1 cellular context compared by ENCODE assay signal in the genomic region with DNA sequence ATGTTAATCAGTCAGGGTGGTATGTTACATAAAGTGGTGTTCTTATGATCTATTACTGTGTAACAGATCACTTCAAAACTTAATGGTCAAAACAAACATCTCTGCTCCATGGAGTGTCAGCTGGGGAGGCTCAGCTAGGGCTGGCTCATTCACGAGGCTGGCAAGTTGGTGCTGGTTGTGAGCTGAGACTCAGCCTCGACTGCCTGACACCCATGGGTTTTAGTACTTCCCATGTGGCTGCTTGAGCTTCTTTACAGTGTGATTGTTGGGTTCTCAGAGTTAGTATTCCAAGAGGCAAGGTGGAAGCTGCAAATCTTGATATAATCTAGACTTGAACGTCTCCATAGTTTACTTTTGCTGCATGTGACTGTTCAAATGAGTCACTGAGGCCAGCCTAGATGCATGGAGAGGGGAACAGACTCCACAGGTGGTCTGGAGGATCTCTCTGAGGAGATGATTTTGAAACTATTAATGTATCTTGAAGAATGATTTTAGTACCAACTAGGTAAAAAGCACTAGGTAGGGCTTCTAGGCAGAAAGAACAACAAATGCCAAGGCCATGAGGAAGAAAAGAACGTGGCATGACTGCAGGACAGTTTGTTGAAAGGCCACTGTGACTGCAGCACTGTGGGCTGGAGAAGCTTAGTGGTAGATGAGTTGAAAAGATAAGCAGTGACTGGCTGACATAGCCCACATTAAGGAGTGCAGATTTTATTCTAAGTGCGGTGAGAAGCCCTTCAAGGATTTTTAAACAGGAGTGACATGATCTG.
TF ChIP-seq lines count a peak whose summit lies in the region.

No MANE protein-coding gene starts in this region.

TF ChIP-seq in K562, 482 proteins besides CTCF, POLR2A, EP300 and RAD21 (continued from another document and continues in another):
- TF ChIP-seq HDAC1 (IDR thresholded peaks at IDR 0.05) (peak in 1 of 2 experiments; percentile 28; a peak in 1 of 4 replicates), FUS (optimal IDR thresholded peaks at IDR 0.05; ENCODE audit: low read depth, low read length) (no peak), ATF7 (IDR thresholded peaks at IDR 0.05) (no peak), ZNF57 (CRISPR knock-in tag; IDR thresholded peaks at IDR 0.05) (no peak), CREM (IDR thresholded peaks at IDR 0.05; ENCODE audit: low read depth) (no peak), NONO (IDR thresholded peaks at IDR 0.05; ENCODE audit: low read depth in 2 of 2, low read length in 1 of 2) (no peak), ZBTB7A (IDR thresholded peaks at IDR 0.05; ENCODE audit: borderline replicate concordance, control insufficient read depth, low read depth, low read length) (no peak), FOS (IDR thresholded peaks at IDR 0.05; ENCODE audit: extremely low read depth, insufficient read length) (peak; percentile 18), RFX7 (CRISPR knock-in tag; IDR thresholded peaks at IDR 0.05) (no peak), L3MBTL2 (IDR thresholded peaks at IDR 0.05) (peak; percentile 98), ADNP (tag; IDR thresholded peaks at IDR 0.05) (no peak), ZNF76 (CRISPR knock-in tag; IDR thresholded peaks at IDR 0.05; ENCODE audit: borderline replicate concordance) (no peak), ZSCAN29 (IDR thresholded peaks at IDR 0.05) (no peak), KLF16 (IDR thresholded peaks at IDR 0.05) (no peak), KLF13 (tag; IDR thresholded peaks at IDR 0.05; ENCODE audit: borderline replicate concordance, low read depth) (no peak), SMARCE1 (IDR thresholded peaks at IDR 0.05) (peak; percentile 71; the same call in 1 of the 2 replicates), ZBTB1 (CRISPR knock-in tag; IDR thresholded peaks at IDR 0.05; ENCODE audit: borderline replicate concordance, low read depth) (no peak), POLR2H (tag; IDR thresholded peaks at IDR 0.05; ENCODE audit: low read depth) (no peak), ZNF695 (CRISPR knock-in tag; IDR thresholded peaks at IDR 0.05) (no peak), ZFP36 (IDR thresholded peaks at IDR 0.05; ENCODE audit: low read depth, low read length, partially characterized antibody) (no peak), TFAM (CRISPR knock-in tag; conservative IDR thresholded peaks at IDR 0.05) (no peak), NR2C1 (IDR thresholded peaks at IDR 0.05) (no peak), NR2C1 (tag; IDR thresholded peaks at IDR 0.05) (no peak), TCFL5 (CRISPR knock-in tag; conservative IDR thresholded peaks at IDR 0.05) (no peak), NFE2 (IDR thresholded peaks at IDR 0.05; ENCODE audit: low read depth) (no peak), BMI1 (IDR thresholded peaks at IDR 0.05; ENCODE audit: low read length) (no peak), PRPF4 (IDR thresholded peaks at IDR 0.05; ENCODE audit: insufficient read depth, low read depth, low read length, poor library complexity, severe bottlenecking) (no peak), JUN (IDR thresholded peaks at IDR 0.05; ENCODE audit: borderline replicate concordance, low read depth, low read length) (peak; percentile 60), JUN (CRISPR knock-in tag; IDR thresholded peaks at IDR 0.05; ENCODE audit: borderline replicate concordance) (no peak)
- TF ChIP-seq, protein P1, sequence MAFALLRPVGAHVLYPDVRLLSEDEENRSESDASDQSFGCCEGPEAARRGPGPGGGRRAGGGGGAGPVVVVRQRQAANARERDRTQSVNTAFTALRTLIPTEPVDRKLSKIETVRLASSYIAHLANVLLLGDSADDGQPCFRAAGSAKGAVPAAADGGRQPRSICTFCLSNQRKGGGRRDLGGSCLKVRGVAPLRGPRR (CRISPR knock-in tag; IDR thresholded peaks at IDR 0.05) = no peak
- TF ChIP-seq, protein P2, sequence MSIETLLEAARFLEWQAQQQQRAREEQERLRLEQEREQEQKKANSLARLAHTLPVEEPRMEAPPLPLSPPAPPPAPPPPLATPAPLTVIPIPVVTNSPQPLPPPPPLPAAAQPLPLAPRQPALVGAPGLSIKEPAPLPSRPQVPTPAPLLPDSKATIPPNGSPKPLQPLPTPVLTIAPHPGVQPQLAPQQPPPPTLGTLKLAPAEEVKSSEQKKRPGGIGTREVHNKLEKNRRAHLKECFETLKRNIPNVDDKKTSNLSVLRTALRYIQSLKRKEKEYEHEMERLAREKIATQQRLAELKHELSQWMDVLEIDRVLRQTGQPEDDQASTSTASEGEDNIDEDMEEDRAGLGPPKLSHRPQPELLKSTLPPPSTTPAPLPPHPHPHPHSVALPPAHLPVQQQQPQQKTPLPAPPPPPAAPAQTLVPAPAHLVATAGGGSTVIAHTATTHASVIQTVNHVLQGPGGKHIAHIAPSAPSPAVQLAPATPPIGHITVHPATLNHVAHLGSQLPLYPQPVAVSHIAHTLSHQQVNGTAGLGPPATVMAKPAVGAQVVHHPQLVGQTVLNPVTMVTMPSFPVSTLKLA (conservative IDR thresholded peaks at IDR 0.05) = 0 out of 4 replicates have a peak, but pooled peaks of 1 of the 2 experiments have one; percentile 16
- TF ChIP-seq, protein P3, sequence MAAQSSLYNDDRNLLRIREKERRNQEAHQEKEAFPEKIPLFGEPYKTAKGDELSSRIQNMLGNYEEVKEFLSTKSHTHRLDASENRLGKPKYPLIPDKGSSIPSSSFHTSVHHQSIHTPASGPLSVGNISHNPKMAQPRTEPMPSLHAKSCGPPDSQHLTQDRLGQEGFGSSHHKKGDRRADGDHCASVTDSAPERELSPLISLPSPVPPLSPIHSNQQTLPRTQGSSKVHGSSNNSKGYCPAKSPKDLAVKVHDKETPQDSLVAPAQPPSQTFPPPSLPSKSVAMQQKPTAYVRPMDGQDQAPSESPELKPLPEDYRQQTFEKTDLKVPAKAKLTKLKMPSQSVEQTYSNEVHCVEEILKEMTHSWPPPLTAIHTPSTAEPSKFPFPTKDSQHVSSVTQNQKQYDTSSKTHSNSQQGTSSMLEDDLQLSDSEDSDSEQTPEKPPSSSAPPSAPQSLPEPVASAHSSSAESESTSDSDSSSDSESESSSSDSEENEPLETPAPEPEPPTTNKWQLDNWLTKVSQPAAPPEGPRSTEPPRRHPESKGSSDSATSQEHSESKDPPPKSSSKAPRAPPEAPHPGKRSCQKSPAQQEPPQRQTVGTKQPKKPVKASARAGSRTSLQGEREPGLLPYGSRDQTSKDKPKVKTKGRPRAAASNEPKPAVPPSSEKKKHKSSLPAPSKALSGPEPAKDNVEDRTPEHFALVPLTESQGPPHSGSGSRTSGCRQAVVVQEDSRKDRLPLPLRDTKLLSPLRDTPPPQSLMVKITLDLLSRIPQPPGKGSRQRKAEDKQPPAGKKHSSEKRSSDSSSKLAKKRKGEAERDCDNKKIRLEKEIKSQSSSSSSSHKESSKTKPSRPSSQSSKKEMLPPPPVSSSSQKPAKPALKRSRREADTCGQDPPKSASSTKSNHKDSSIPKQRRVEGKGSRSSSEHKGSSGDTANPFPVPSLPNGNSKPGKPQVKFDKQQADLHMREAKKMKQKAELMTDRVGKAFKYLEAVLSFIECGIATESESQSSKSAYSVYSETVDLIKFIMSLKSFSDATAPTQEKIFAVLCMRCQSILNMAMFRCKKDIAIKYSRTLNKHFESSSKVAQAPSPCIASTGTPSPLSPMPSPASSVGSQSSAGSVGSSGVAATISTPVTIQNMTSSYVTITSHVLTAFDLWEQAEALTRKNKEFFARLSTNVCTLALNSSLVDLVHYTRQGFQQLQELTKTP (IDR thresholded peaks at IDR 0.05; ENCODE audit: low read depth in 1 of 2, partially characterized antibody in 2 of 2) = no peak
- TF ChIP-seq, protein P4, sequence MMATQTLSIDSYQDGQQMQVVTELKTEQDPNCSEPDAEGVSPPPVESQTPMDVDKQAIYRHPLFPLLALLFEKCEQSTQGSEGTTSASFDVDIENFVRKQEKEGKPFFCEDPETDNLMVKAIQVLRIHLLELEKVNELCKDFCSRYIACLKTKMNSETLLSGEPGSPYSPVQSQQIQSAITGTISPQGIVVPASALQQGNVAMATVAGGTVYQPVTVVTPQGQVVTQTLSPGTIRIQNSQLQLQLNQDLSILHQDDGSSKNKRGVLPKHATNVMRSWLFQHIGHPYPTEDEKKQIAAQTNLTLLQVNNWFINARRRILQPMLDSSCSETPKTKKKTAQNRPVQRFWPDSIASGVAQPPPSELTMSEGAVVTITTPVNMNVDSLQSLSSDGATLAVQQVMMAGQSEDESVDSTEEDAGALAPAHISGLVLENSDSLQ (IDR thresholded peaks at IDR 0.05) = 0 out of 2 replicates have a peak, but pooled peaks have one; percentile 12
- TF ChIP-seq, protein P5, sequence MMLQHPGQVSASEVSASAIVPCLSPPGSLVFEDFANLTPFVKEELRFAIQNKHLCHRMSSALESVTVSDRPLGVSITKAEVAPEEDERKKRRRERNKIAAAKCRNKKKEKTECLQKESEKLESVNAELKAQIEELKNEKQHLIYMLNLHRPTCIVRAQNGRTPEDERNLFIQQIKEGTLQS (IDR thresholded peaks at IDR 0.05) = peak; percentile 70
- TF ChIP-seq, protein P5 (CRISPR knock-in tag; conservative IDR thresholded peaks at IDR 0.05) = no peak
- TF ChIP-seq, protein P6, sequence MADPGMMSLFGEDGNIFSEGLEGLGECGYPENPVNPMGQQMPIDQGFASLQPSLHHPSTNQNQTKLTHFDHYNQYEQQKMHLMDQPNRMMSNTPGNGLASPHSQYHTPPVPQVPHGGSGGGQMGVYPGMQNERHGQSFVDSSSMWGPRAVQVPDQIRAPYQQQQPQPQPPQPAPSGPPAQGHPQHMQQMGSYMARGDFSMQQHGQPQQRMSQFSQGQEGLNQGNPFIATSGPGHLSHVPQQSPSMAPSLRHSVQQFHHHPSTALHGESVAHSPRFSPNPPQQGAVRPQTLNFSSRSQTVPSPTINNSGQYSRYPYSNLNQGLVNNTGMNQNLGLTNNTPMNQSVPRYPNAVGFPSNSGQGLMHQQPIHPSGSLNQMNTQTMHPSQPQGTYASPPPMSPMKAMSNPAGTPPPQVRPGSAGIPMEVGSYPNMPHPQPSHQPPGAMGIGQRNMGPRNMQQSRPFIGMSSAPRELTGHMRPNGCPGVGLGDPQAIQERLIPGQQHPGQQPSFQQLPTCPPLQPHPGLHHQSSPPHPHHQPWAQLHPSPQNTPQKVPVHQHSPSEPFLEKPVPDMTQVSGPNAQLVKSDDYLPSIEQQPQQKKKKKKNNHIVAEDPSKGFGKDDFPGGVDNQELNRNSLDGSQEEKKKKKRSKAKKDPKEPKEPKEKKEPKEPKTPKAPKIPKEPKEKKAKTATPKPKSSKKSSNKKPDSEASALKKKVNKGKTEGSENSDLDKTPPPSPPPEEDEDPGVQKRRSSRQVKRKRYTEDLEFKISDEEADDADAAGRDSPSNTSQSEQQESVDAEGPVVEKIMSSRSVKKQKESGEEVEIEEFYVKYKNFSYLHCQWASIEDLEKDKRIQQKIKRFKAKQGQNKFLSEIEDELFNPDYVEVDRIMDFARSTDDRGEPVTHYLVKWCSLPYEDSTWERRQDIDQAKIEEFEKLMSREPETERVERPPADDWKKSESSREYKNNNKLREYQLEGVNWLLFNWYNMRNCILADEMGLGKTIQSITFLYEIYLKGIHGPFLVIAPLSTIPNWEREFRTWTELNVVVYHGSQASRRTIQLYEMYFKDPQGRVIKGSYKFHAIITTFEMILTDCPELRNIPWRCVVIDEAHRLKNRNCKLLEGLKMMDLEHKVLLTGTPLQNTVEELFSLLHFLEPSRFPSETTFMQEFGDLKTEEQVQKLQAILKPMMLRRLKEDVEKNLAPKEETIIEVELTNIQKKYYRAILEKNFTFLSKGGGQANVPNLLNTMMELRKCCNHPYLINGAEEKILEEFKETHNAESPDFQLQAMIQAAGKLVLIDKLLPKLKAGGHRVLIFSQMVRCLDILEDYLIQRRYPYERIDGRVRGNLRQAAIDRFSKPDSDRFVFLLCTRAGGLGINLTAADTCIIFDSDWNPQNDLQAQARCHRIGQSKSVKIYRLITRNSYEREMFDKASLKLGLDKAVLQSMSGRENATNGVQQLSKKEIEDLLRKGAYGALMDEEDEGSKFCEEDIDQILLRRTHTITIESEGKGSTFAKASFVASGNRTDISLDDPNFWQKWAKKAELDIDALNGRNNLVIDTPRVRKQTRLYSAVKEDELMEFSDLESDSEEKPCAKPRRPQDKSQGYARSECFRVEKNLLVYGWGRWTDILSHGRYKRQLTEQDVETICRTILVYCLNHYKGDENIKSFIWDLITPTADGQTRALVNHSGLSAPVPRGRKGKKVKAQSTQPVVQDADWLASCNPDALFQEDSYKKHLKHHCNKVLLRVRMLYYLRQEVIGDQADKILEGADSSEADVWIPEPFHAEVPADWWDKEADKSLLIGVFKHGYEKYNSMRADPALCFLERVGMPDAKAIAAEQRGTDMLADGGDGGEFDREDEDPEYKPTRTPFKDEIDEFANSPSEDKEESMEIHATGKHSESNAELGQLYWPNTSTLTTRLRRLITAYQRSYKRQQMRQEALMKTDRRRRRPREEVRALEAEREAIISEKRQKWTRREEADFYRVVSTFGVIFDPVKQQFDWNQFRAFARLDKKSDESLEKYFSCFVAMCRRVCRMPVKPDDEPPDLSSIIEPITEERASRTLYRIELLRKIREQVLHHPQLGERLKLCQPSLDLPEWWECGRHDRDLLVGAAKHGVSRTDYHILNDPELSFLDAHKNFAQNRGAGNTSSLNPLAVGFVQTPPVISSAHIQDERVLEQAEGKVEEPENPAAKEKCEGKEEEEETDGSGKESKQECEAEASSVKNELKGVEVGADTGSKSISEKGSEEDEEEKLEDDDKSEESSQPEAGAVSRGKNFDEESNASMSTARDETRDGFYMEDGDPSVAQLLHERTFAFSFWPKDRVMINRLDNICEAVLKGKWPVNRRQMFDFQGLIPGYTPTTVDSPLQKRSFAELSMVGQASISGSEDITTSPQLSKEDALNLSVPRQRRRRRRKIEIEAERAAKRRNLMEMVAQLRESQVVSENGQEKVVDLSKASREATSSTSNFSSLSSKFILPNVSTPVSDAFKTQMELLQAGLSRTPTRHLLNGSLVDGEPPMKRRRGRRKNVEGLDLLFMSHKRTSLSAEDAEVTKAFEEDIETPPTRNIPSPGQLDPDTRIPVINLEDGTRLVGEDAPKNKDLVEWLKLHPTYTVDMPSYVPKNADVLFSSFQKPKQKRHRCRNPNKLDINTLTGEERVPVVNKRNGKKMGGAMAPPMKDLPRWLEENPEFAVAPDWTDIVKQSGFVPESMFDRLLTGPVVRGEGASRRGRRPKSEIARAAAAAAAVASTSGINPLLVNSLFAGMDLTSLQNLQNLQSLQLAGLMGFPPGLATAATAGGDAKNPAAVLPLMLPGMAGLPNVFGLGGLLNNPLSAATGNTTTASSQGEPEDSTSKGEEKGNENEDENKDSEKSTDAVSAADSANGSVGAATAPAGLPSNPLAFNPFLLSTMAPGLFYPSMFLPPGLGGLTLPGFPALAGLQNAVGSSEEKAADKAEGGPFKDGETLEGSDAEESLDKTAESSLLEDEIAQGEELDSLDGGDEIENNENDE (IDR thresholded peaks at IDR 0.05; ENCODE audit: low read depth, low read length) = no peak
- TF ChIP-seq, protein P7, sequence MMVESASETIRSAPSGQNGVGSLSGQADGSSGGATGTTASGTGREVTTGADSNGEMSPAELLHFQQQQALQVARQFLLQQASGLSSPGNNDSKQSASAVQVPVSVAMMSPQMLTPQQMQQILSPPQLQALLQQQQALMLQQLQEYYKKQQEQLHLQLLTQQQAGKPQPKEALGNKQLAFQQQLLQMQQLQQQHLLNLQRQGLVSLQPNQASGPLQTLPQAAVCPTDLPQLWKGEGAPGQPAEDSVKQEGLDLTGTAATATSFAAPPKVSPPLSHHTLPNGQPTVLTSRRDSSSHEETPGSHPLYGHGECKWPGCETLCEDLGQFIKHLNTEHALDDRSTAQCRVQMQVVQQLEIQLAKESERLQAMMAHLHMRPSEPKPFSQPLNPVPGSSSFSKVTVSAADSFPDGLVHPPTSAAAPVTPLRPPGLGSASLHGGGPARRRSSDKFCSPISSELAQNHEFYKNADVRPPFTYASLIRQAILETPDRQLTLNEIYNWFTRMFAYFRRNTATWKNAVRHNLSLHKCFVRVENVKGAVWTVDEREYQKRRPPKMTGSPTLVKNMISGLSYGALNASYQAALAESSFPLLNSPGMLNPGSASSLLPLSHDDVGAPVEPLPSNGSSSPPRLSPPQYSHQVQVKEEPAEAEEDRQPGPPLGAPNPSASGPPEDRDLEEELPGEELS (CRISPR knock-in tag; IDR thresholded peaks at IDR 0.05; ENCODE audit: borderline replicate concordance) = no peak
